Comparison of ENCODE assay signal across 9 cellular contexts in genomic region chr16:86874141-86874540, GRCh38.
DNase-seq lines count a peak whose midpoint lies in the region; ATAC-seq and TF ChIP-seq lines count a peak whose summit lies in the region.
"Had no signal": no experiment of that assay in that cellular context is flagged by ENCODE, and none has a peak within 500 bp of the region (broad histone marks: within the 10 kb centered on the region; RNA-seq: fewer than 3 reads in every experiment).

No MANE protein-coding gene starts in this region.

- no peak overlapping the region for H3K4me3 Mint-ChIP-seq in endodermal cell
- H3K4me3 Mint-ChIP-seq: naive B cell had no signal

- H3K36me3 ChIP-seq in Panc1 (ENCODE audit: control insufficient read depth, insufficient read depth, low read length) = no peaks in the 10 kb centered on the region
- no peaks in the 10 kb centered on the region for H3K36me3 ChIP-seq in endodermal cell (ENCODE audit: control insufficient read depth, insufficient read depth, low read length)

- H3K27me3 ChIP-seq in Panc1 (ENCODE audit: control insufficient read depth, insufficient read depth, low read length) (no peaks in the 10 kb centered on the region), endodermal cell (ENCODE audit: control insufficient read depth, insufficient read depth, low read length, poor library complexity, severe bottlenecking) (no peaks in the 10 kb centered on the region)

- no peaks in the 10 kb centered on the region for H3K4me1 ChIP-seq in Panc1 (ENCODE audit: control insufficient read depth, insufficient read depth, low read length)
- H3K4me1 ChIP-seq in endodermal cell (ENCODE audit: control insufficient read depth, insufficient read depth, low read length) = no peaks in the 10 kb centered on the region

- in situ Hi-C loops in Panc1 (cut with HindIII; ENCODE audit: low pct_unique_long_range_greater_than_20kb, low sequenced_read_pairs) = no loop called here

- POLR2A ChIA-PET in Panc1 (lab: Charles Lee) = no interaction called here

- H3K4me3 ChIP-seq in Panc1 (ENCODE audit: low read depth in 2 of 2, low read length in 2 of 2) (no peak overlapping the region), endodermal cell (ENCODE audit: low read length) (no peak overlapping the region)

- H3K27ac ChIP-seq in Panc1 (ENCODE audit: low read length) = no peak overlapping the region
- H3K27ac ChIP-seq in endodermal cell (ENCODE audit: low read depth, low read length) = no peak overlapping the region

- DNase-seq in activated CD4-positive, CD25-positive, alpha-beta regulatory T cell treated with anti-CD3 and anti-CD28 coated beads, Interleukin-2, amount 50 U/mL, for 72 hours = peak; percentile 50
- DNase-seq in Panc1 (ENCODE audit: low read depth, low spot score) = peak; percentile 12
- peak; percentile 93 for DNase-seq in endodermal cell
- DNase-seq in stimulated activated CD4-positive, alpha-beta T cell treated with anti-CD3 and anti-CD28 coated beads, Interleukin-2, amount 100 ng/mL, for 48 hours = peak; percentile 30 to 44
- DNase-seq in epidermal melanocyte (ENCODE audit: insufficient read length, low spot score) = no peak
- no peak for DNase-seq in NCI-H1092 treated with DMSO at 0.1 percent for 48 hours (lab: John Stamatoyannopoulos, UW)
- DNase-seq: naive B cell had no signal

- intact Hi-C loops in Panc1 (cut with micrococcal nuclease; ENCODE audit: unreplicated experiment) = no loop called here

- CTCF ChIA-PET in Panc1 (lab: Charles Lee) = interaction anchor here (0.6 to 1.1 kb wide), 2 partner anchors 303 to 310 kb away, joined by 3 to 4 read pairs; no protein-coding TSS in a partner anchor

- no peak overlapping the region for H3K27ac Mint-ChIP-seq in endodermal cell
- H3K27ac Mint-ChIP-seq: naive B cell had no signal

- 23 to 43% methylated on average over 1 to 2 of the region's 2 CpGs for WGBS in endodermal cell (ENCODE audit: insufficient coverage in 1 of 2, insufficient read length in 1 of 2), 2 experiments

- peaks cover 5% of the 10 kb centered on the region for H3K9me3 Mint-ChIP-seq in endodermal cell

- TF ChIP-seq CTCF in Panc1 (IDR thresholded peaks at IDR 0.05) = peak; percentile 77
- peak; percentile 85 for TF ChIP-seq CTCF in endodermal cell (conservative IDR thresholded peaks at IDR 0.05)

- no peaks in the 10 kb centered on the region for H3K36me3 Mint-ChIP-seq in endodermal cell (ENCODE audit: low read depth)

- no peak for ATAC-seq in activated CD4-positive, CD25-positive, alpha-beta regulatory T cell treated with anti-CD3 and anti-CD28 coated beads, Interleukin-2, amount 50 U/mL, for 24 hours
- ATAC-seq in Panc1 = peak; percentile 84
- no peak for ATAC-seq in HG03460 (IDR thresholded peaks at IDR 0.05; ENCODE audit: unreplicated experiment)

- no TSS peak for BruUV-seq in Panc1 (replicated peaks; lab: Mats Ljungman, UMichigan)

- H3K9me3 ChIP-seq in Panc1 (ENCODE audit: control insufficient read depth, insufficient read depth, low read depth, low read length) (no peaks in the 10 kb centered on the region), endodermal cell (ENCODE audit: control insufficient read depth, low read length) (no peaks in the 10 kb centered on the region)

- no peak overlapping the region for H3K9ac ChIP-seq in endodermal cell (ENCODE audit: extremely low read depth, low read length, poor library complexity, severe bottlenecking)

- H3K4me1 Mint-ChIP-seq in endodermal cell = no peaks in the 10 kb centered on the region
- H3K4me1 Mint-ChIP-seq: naive B cell had no signal

- peaks cover 4% of the 10 kb centered on the region for H3K27me3 Mint-ChIP-seq in endodermal cell (ENCODE audit: insufficient read depth)

Comparison
In these comparisons a context has a peak if more than half of its experiments do, and no peak if none do; other contexts are left out.
1. DNase-seq: peak in activated CD4-positive, CD25-positive, alpha-beta regulatory T cell treated with anti-CD3 and anti-CD28 coated beads, Interleukin-2, amount 50 U/mL, for 72 hours (single experiment), Panc1 (single experiment), endodermal cell (single experiment) and stimulated activated CD4-positive, alpha-beta T cell treated with anti-CD3 and anti-CD28 coated beads, Interleukin-2, amount 100 ng/mL, for 48 hours (2 of 2); none in epidermal melanocyte (single experiment) and NCI-H1092 treated with DMSO at 0.1 percent for 48 hours (single experiment).